10 cellular contexts compared by ENCODE assay signal in genomic region chr1:15736035-15736665, GRCh38. TPM values are rescaled to one million over a fixed set of nuclear protein-coding genes. Genes with fewer than 3 reads are reported as not detected.
DNase-seq lines count a peak whose midpoint lies in the region; ATAC-seq and TF ChIP-seq lines count a peak whose summit lies in the region.
"Had no signal": no experiment of that assay in that cellular context is flagged by ENCODE, and none has a peak within 500 bp of the region (broad histone marks: within the 10 kb centered on the region; RNA-seq: fewer than 3 reads in every experiment).

SLC25A34 (plus strand) TSS chr1:15736258; CDS start chr1:15736486, 228 bp downstream.

- 45 to 65% (median 56%) methylated on average over 13 to 22 of the region's 22 CpGs for WGBS in heart left ventricle, 4 donors
- 16 to 67% methylated on average over 22 of the region's 22 CpGs for WGBS in sigmoid colon, 2 donors

- no peaks in the 10 kb centered on the region for H3K9me2 ChIP-seq in GM23338 (ENCODE audit: insufficient read depth)

- intact Hi-C loops in heart left ventricle (cut with DNase I), result loop anchor here in 6 of 10 donors (2.0 to 10.0 kb wide), 7 partner anchors 34 to 141 kb away; partner anchors contain the start of gene PLEKHM2 (in 2 of the 6)
- intact Hi-C loops in sigmoid colon (cut with DNase I), result no loop called here

- TF ChIP-seq POLR2A in heart left ventricle (IDR thresholded peaks at IDR 0.05), result peak in 1 of 2 donors; percentile 48
- TF ChIP-seq POLR2A in sigmoid colon (IDR thresholded peaks at IDR 0.05), result peak in 1 of 2 donors; percentile 66

- POLR2A ChIA-PET in GM10248 (lab: Yijun Ruan, JAX), result no interaction called here

- H3K9me3 ChIP-seq in heart left ventricle (no peaks in the 10 kb centered on the region), sigmoid colon (no peaks in the 10 kb centered on the region)

- H3K4me1 ChIP-seq in GM23338 (ENCODE audit: insufficient read depth), result no peaks in the 10 kb centered on the region
- H3K4me1 ChIP-seq in heart left ventricle, result peaks cover 0 to 40% (median 17%) of the 10 kb centered on the region in 12 donors
- H3K4me1 ChIP-seq in sigmoid colon, result peaks cover 0 to 13% (median 0%) of the 10 kb centered on the region in 4 donors

- H2AFZ ChIP-seq in GM23338, result no peak within 1 kb of the TSS

- TF ChIP-seq EP300 in sigmoid colon (IDR thresholded peaks at IDR 0.05), result no peak

- H3K36me3 ChIP-seq in GM23338 (ENCODE audit: insufficient read depth) (no peaks in the 10 kb centered on the region), heart left ventricle (peaks cover 0 to 44% (median 38%) of the 10 kb centered on the region in 9 donors), sigmoid colon (peaks cover 14 to 40% (median 28%) of the 10 kb centered on the region in 4 donors)

- CTCF ChIA-PET in GM10248 (lab: Yijun Ruan, JAX), result no interaction called here

- H3K27me3 ChIP-seq in GM23338 (ENCODE audit: insufficient read depth) (no peaks in the 10 kb centered on the region), heart left ventricle (no peaks in the 10 kb centered on the region), sigmoid colon (no peaks in the 10 kb centered on the region)

- DNase-seq in GM23338 (ENCODE audit: low spot score) (peak; percentile 56), NCI-H774 (lab: John Stamatoyannopoulos, UW) (peak; percentile 72), heart left ventricle (peak; percentile 80 to 93 (median 87)), sigmoid colon (no peak), CD1c-positive myeloid dendritic cell (ENCODE audit: extremely low spot score) (no peak), GM10248 (ENCODE audit: extremely low spot score) (no peak)
- DNase-seq: effector memory CD8-positive, alpha-beta T cell; NCI-H1092 had no signal

- TF ChIP-seq CTCF in GM23338 (conservative IDR thresholded peaks at IDR 0.05; ENCODE audit: low read depth in 2 of 2) (peak in 1 of 2 experiments; percentile 40; a peak in 2 of 4 replicates), heart left ventricle (IDR thresholded peaks at IDR 0.05) (peak in 1 of 12 donors; percentile 16), sigmoid colon (IDR thresholded peaks at IDR 0.05) (no peak), GM10248 (IDR thresholded peaks at IDR 0.05; ENCODE audit: control extremely low read depth, extremely low read depth, low read depth, missing control alignments) (no peak)

- 0 out of 3 replicates have a peak, but pooled peaks cover 10% of the 10 kb centered on the region for H3K36me3 Mint-ChIP-seq in GM23338 (ENCODE audit: low read depth)

- H3K4me3 ChIP-seq in GM23338 (no peak within 1 kb of the TSS), heart left ventricle (peak within 1 kb of the TSS in 10 of 12 donors; percentile 14 to 47 (median 30)), sigmoid colon (no peak within 1 kb of the TSS)

- ATAC-seq in GM23338 (peak; percentile 46), heart left ventricle (peak; percentile 82 to 92 (median 88)), GM18502 (IDR thresholded peaks at IDR 0.05; ENCODE audit: poor library complexity, unreplicated experiment) (no peak), HG03432 (IDR thresholded peaks at IDR 0.05; ENCODE audit: unreplicated experiment) (no peak)
- ATAC-seq: effector memory CD8-positive, alpha-beta T cell had no signal

- no peaks in the 10 kb centered on the region for H3K79me2 ChIP-seq in GM23338 (replicated peaks; ENCODE audit: insufficient read depth)

- H3F3A ChIP-seq in GM23338 (replicated peaks; ENCODE audit: low read depth), result 0 out of 2 replicates have a peak, but pooled peaks cover 5% of the 10 kb centered on the region

- no peaks in the 10 kb centered on the region for H4K20me1 ChIP-seq in GM23338 (replicated peaks; ENCODE audit: insufficient read depth)

- no peak within 1 kb of the TSS for H3K4me2 ChIP-seq in GM23338

- no peak within 1 kb of the TSS for H3K4me3 Mint-ChIP-seq in GM23338
- H3K4me3 Mint-ChIP-seq: effector memory CD8-positive, alpha-beta T cell had no signal

- no peaks in the 10 kb centered on the region for H3K9me3 Mint-ChIP-seq in GM23338
- H3K9me3 Mint-ChIP-seq: effector memory CD8-positive, alpha-beta T cell had no signal

- no peak within 1 kb of the TSS for H3K27ac Mint-ChIP-seq in GM23338

- H3K4me1 Mint-ChIP-seq in GM23338, result peaks cover 5% of the 10 kb centered on the region; the same call in 2 of the 3 replicates

- H3K27ac ChIP-seq in GM23338 (ENCODE audit: low read depth) (no peak within 1 kb of the TSS), heart left ventricle (peak within 1 kb of the TSS; percentile 73 to 96 (median 84)), sigmoid colon (peak within 1 kb of the TSS; percentile 31 to 55 (median 45))

- H3K27me3 Mint-ChIP-seq in GM23338 (ENCODE audit: insufficient read depth, low read depth, poor library complexity), result peaks cover 6% of the 10 kb centered on the region
- H3K27me3 Mint-ChIP-seq: effector memory CD8-positive, alpha-beta T cell had no signal

TF ChIP-seq in GM23338, 12 proteins besides CTCF, POLR2A, EP300 and RAD21 (continues in another document):
- no peak for TF ChIP-seq REST (IDR thresholded peaks at IDR 0.05; ENCODE audit: unreplicated experiment)
- no peak for TF ChIP-seq NANOG (IDR thresholded peaks at IDR 0.05; ENCODE audit: borderline replicate concordance)
- no peak for TF ChIP-seq CREB1 (CRISPR knock-in tag; IDR thresholded peaks at IDR 0.05; ENCODE audit: low read depth)
- no peak for TF ChIP-seq EZH2 (IDR thresholded peaks at IDR 0.05; ENCODE audit: low read depth, unreplicated experiment)
- no peak for TF ChIP-seq ZNF331 (CRISPR knock-in tag; IDR thresholded peaks at IDR 0.05; ENCODE audit: low read depth)
- no peak for TF ChIP-seq ZNF114 (CRISPR knock-in tag; IDR thresholded peaks at IDR 0.05)
- no peak for TF ChIP-seq STAT1 (IDR thresholded peaks at IDR 0.05; ENCODE audit: unreplicated experiment)
- no peak for TF ChIP-seq EZH2phosphoT487 (IDR thresholded peaks at IDR 0.05; ENCODE audit: unreplicated experiment)
- no peak for TF ChIP-seq JUNB (IDR thresholded peaks at IDR 0.05; ENCODE audit: unreplicated experiment)
- TF ChIP-seq POLR2AphosphoS5 (IDR thresholded peaks at IDR 0.05; ENCODE audit: low read depth), result no peak

RNA-seq across cellular contexts. Expression of gene SLC25A34, which starts in this region (rescaled TPM):
- 0.27 and 3.5 TPM in 2 replicates for total RNA-seq in GM23338 (2014; rRNA removed; shearing (Covaris generic))
- polyA plus RNA-seq in GM23338 (2016; fragmentation: Nextera tagmentation; extraction: Ambion mirVana), result 0.11 and 0.16 TPM in 2 replicates
- 10 to 100 TPM in 6 of 9 donors, 1 to 10 TPM in 3; 4.8 to 71.2 (median 17.8) TPM for total RNA-seq in heart left ventricle
- polyA plus RNA-seq in heart left ventricle, result 10 to 100 TPM in 1 of 2 donors, 1 to 10 TPM in 1; 1.6 to 25.9 TPM
- 1 to 10 TPM in 3 of 4 donors, under 1 TPM in 1; 0.36 to 1.8 (median 1.6) TPM for total RNA-seq in sigmoid colon
- 10 to 100 TPM in 2 of 3 donors, 1 to 10 TPM in 1; 3.0 to 16.0 (median 12.1) TPM for polyA plus RNA-seq in sigmoid colon

Comparison
In these comparisons a context has a peak if more than half of its experiments do, and no peak if none do; other contexts are left out.
1. ATAC-seq: peak in GM23338 (single experiment) and heart left ventricle (4 of 4); none in GM18502 (single experiment) and HG03432 (single experiment).
2. DNase-seq: peak in GM23338 (single experiment), NCI-H774 (single experiment) and heart left ventricle (5 of 5); none in sigmoid colon (single experiment), CD1c-positive myeloid dendritic cell (single experiment) and GM10248 (single experiment).
3. H3K4me3 ChIP-seq: peak in heart left ventricle (10 of 12); none in GM23338 (single experiment) and sigmoid colon (0 of 4).